ENCODE assay signal across 16 cellular contexts in the genomic region with DNA sequence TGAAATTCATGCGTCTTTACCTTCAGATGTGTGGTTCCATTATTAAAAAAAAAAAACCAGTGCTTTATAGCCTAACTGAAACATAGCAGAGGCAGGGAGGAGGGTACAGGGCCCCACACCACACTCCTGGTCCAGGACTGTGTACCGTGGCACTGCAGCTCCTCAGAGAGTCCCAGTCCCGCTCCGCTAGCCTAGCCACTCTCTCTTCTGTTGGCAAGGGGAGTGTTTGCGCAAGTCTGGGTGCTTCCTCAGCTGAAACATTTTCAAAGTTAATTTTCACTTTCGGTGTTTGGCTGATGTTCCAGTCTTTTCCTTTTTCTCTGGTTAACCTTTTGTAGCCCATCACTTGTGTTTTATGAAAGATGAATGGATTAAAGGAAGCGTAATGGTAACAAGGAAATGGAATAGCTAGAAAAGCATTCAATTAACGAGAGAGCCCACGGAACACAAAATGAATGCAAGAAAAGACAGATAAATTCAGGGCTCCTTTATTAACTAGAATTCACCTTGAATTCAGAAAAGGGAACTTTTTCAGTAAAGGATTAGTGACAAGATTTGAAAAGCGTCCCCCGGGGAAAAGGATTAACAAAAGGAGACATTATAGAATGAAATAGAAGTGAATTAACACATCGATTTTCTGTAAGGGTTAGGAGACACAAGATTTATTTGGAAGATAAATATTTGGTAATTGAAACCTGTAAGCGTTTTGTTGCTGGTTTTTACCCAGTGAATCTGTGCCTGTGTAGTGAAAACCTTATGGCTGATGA.
"Had no signal": no experiment of that assay in that cellular context is flagged by ENCODE, and none has a peak within 500 bp of the region (broad histone marks: within the 10 kb centered on the region; RNA-seq: fewer than 3 reads in every experiment).

No MANE protein-coding gene starts in this region.

- H3K27ac Mint-ChIP-seq: activated CD4-positive, alpha-beta memory T cell treated with anti-CD3 and anti-CD28 coated beads, Interleukin-2, amount 10 ng/mL, durations not matched to agents 7 days and 5 days; activated CD4-positive, alpha-beta T cell treated with anti-CD3 and anti-CD28 coated beads for 36 hours; activated T-helper 1 cell treated with anti-CD3 and anti-CD28 coated beads, Interleukin-12 subunit alpha, Interleukin-12 subunit beta, Interleukin-2, Interleukin-4 antibody, amounts not matched to agents 30 ng/mL and 10 ng/mL and 1 ng/mL, durations not matched to agents 14 hours and 24 hours and 36 hours; mesothelial cell of epicardium; stimulated activated memory B cell treated with anti-CD40 and anti-IgM and Interleukin-4, amounts not matched to agents 10 μg/mL and 1 μg/mL and 100 μg/mL, for 72 hours; T-cell had no signal

- DNase-seq: activated CD4-positive, alpha-beta memory T cell treated with anti-CD3 and anti-CD28 coated beads, Interleukin-2, amount 10 ng/mL, durations not matched to agents 7 days and 5 days; activated CD4-positive, alpha-beta T cell treated with anti-CD3 and anti-CD28 coated beads for 36 hours; activated CD8-positive, alpha-beta memory T cell treated with anti-CD3 and anti-CD28 coated beads, Interleukin-2, amount 50 U/mL, for 4 hours; activated naive CD4-positive, alpha-beta T cell; aorta; dorsolateral prefrontal cortex; esophagus squamous epithelium; foreskin fibroblast; stimulated activated CD4-positive, alpha-beta T cell treated with anti-CD3 and anti-CD28 coated beads, Interleukin-1b, Interleukin-23, amount 100 ng/mL, for 48 hours; T-cell; T1000; trophoblast cell had no signal

- H3K4me1 ChIP-seq: esophagus squamous epithelium had no signal

- H3K27ac ChIP-seq: dorsolateral prefrontal cortex, esophagus squamous epithelium, VCaP had no signal

- H3K9me3 ChIP-seq: esophagus squamous epithelium had no signal

- H3K27me3 Mint-ChIP-seq: activated CD4-positive, alpha-beta memory T cell treated with anti-CD3 and anti-CD28 coated beads, Interleukin-2, amount 10 ng/mL, durations not matched to agents 7 days and 5 days; stimulated activated memory B cell treated with anti-CD40 and anti-IgM and Interleukin-4, amounts not matched to agents 10 μg/mL and 1 μg/mL and 100 μg/mL, for 72 hours had no signal

- H3K36me3 ChIP-seq: esophagus squamous epithelium had no signal

- H3K4me3 Mint-ChIP-seq: activated CD4-positive, alpha-beta memory T cell treated with anti-CD3 and anti-CD28 coated beads, Interleukin-2, amount 10 ng/mL, durations not matched to agents 7 days and 5 days; activated CD4-positive, alpha-beta T cell treated with anti-CD3 and anti-CD28 coated beads for 36 hours; activated T-helper 1 cell treated with anti-CD3 and anti-CD28 coated beads, Interleukin-12 subunit alpha, Interleukin-12 subunit beta, Interleukin-2, Interleukin-4 antibody, amounts not matched to agents 30 ng/mL and 10 ng/mL and 1 ng/mL, durations not matched to agents 14 hours and 24 hours and 36 hours; mesothelial cell of epicardium; stimulated activated memory B cell treated with anti-CD40 and anti-IgM and Interleukin-4, amounts not matched to agents 10 μg/mL and 1 μg/mL and 100 μg/mL, for 72 hours; T-cell had no signal

- H3K27me3 ChIP-seq: esophagus squamous epithelium had no signal

- H3K4me3 ChIP-seq: esophagus squamous epithelium had no signal

- ATAC-seq: activated CD4-positive, alpha-beta T cell treated with anti-CD3 and anti-CD28 coated beads for 36 hours; stimulated activated memory B cell treated with anti-CD40 and anti-IgM and Interleukin-4, amounts not matched to agents 10 μg/mL and 1 μg/mL and 100 μg/mL, for 72 hours; T-cell had no signal

- H3K9me3 Mint-ChIP-seq: activated T-helper 1 cell treated with anti-CD3 and anti-CD28 coated beads, Interleukin-12 subunit alpha, Interleukin-12 subunit beta, Interleukin-2, Interleukin-4 antibody, amounts not matched to agents 30 ng/mL and 10 ng/mL and 1 ng/mL, durations not matched to agents 14 hours and 24 hours and 36 hours; mesothelial cell of epicardium; stimulated activated memory B cell treated with anti-CD40 and anti-IgM and Interleukin-4, amounts not matched to agents 10 μg/mL and 1 μg/mL and 100 μg/mL, for 72 hours had no signal

- H3K4me1 Mint-ChIP-seq: activated CD4-positive, alpha-beta memory T cell treated with anti-CD3 and anti-CD28 coated beads, Interleukin-2, amount 10 ng/mL, durations not matched to agents 7 days and 5 days; activated CD4-positive, alpha-beta T cell treated with anti-CD3 and anti-CD28 coated beads for 36 hours; stimulated activated memory B cell treated with anti-CD40 and anti-IgM and Interleukin-4, amounts not matched to agents 10 μg/mL and 1 μg/mL and 100 μg/mL, for 72 hours; T-cell had no signal

- H3K36me3 Mint-ChIP-seq: mesothelial cell of epicardium; stimulated activated memory B cell treated with anti-CD40 and anti-IgM and Interleukin-4, amounts not matched to agents 10 μg/mL and 1 μg/mL and 100 μg/mL, for 72 hours; T-cell had no signal
